7 cellular contexts compared by ENCODE assay signal in genomic region chr17:70767102-70767701, GRCh38.
A peak's percentile ranks its signal among the peaks of the same experiment; 100 is the strongest.
DNase-seq lines count a peak whose midpoint lies in the region; ATAC-seq, FAIRE-seq and TF ChIP-seq lines count a peak whose summit lies in the region.

No MANE protein-coding gene starts in this region.

- no peaks in the 10 kb centered on the region for H4K20me1 ChIP-seq in K562 (replicated peaks; ENCODE audit: control insufficient read depth, insufficient read depth, low read length)

- POLR2A ChIA-PET in K562 (lab: Yijun Ruan, JAX), result interaction anchor here (0.6 to 1.1 kb wide), 2 partner anchors 18 to 453 kb away, joined by 3 to 5 read pairs; no protein-coding TSS in a partner anchor

- peak; percentile 78 for DNase-seq in NCI-H146 (lab: John Stamatoyannopoulos, UW)
- peak in 2 of 4 experiments; percentile 4 to 9 for DNase-seq in K562 (ENCODE audit: extremely low read depth in 1 of 4, low spot score in 3 of 4)
- no peak for DNase-seq in lung (ENCODE audit: low spot score)
- DNase-seq in ecto neural progenitor cell (ENCODE audit: low spot score), result no peak
- no peak for DNase-seq in Right ventricle myocardium inferior (ENCODE audit: missing footprints)
- no peak for DNase-seq in T-helper 1 cell

- no peak overlapping the region for H2AFZ ChIP-seq in K562 (ENCODE audit: low read depth, low read length)

- in situ Hi-C loops in K562 (cut with MboI), result no loop called here

- 7% methylated on average over 2 of the region's 2 CpGs for WGBS in K562 (ENCODE audit: insufficient coverage, low coverage, missing lambda C conversion rate)
- WGBS in lung, 2 donors, result 57 to 67% methylated on average over 2 of the region's 2 CpGs

- no TSS peak for BruUV-seq in K562 (replicated peaks; lab: Mats Ljungman, UMichigan)

- H3K36me3 ChIP-seq in K562 (ENCODE audit: control insufficient read depth, insufficient read depth, low read length) (no peaks in the 10 kb centered on the region), lung (ENCODE audit: control insufficient read depth in 2 of 2, insufficient read depth in 2 of 2, low read length in 2 of 2) (no peaks in the 10 kb centered on the region)

- H3K79me2 ChIP-seq in K562 (ENCODE audit: control insufficient read depth, insufficient read depth, low read length), result no peaks in the 10 kb centered on the region

- H3K4me3 ChIP-seq in K562, result no peak overlapping the region
- H3K4me3 ChIP-seq in lung, result no peak overlapping the region

- no peak overlapping the region for H3K9ac ChIP-seq in K562 (ENCODE audit: insufficient read depth in 1 of 2, low read depth in 2 of 2, low read length in 2 of 2)

- no peak for TF ChIP-seq POLR2A in K562 (conservative IDR thresholded peaks at IDR 0.05)

- CTCF ChIA-PET in K562 (lab: Yijun Ruan, JAX; ENCODE audit: low intra/inter-chr PET ratio), result no interaction called here

- H3K9me1 ChIP-seq in K562 (ENCODE audit: control insufficient read depth, insufficient read depth, low read length), result no peaks in the 10 kb centered on the region

- no peak overlapping the region for H3K27ac ChIP-seq in K562 (ENCODE audit: extremely low read depth, low read depth, low read length)
- no peak overlapping the region for H3K27ac ChIP-seq in lung (ENCODE audit: low read depth in 1 of 2, low read length in 1 of 2)

- peak; percentile 48 for TF ChIP-seq CTCF in GM12873 (IDR thresholded peaks at IDR 0.05; ENCODE audit: insufficient read depth, low read depth, low read length, missing control alignments)
- peak in 2 of 3 experiments; percentile 43 to 47; a peak in 4 of 6 replicates for TF ChIP-seq CTCF in K562 (IDR thresholded peaks at IDR 0.05 in 2 of 3, conservative IDR thresholded peaks at IDR 0.05 in 1 of 3; ENCODE audit: insufficient read depth in 2 of 3, low read depth in 1 of 3, low read length in 3 of 3)
- peak; percentile 18 for TF ChIP-seq CTCF in lung (IDR thresholded peaks at IDR 0.05; ENCODE audit: control extremely low read depth, extremely low read depth)

- H3K4me2 ChIP-seq in K562 (ENCODE audit: insufficient read depth, low read length), result no peak overlapping the region

- no peak for TF ChIP-seq EP300 in K562 (IDR thresholded peaks at IDR 0.05; ENCODE audit: low read length)

- no peak for FAIRE-seq in K562 (lab: Jason Lieb, UNC)

- intact Hi-C loops in K562 (cut with micrococcal nuclease), result loop anchor here (2.0 kb wide), 1 partner anchor 1774 kb away; no protein-coding TSS in a partner anchor
- intact Hi-C loops in Right ventricle myocardium inferior (cut with DNase I), result no loop called here

- no peaks in the 10 kb centered on the region for H3K4me1 ChIP-seq in K562 (replicated peaks in 1 of 2; ENCODE audit: control insufficient read depth in 2 of 2, insufficient read depth in 2 of 2, low read length in 2 of 2)
- H3K4me1 ChIP-seq in lung (ENCODE audit: control insufficient read depth in 2 of 2, insufficient read depth in 2 of 2, low read length in 2 of 2), result no peaks in the 10 kb centered on the region

- ATAC-seq in K562 (no peak), lung (ENCODE audit: insufficient read depth, low FRiP score) (no peak), Right ventricle myocardium inferior (no peak)

- TF ChIP-seq RAD21 in K562 (CRISPR knock-in tag; conservative IDR thresholded peaks at IDR 0.05 in 1 of 2, IDR thresholded peaks at IDR 0.05 in 1 of 2), result peak; percentile 47 to 65; a peak in 3 of 4 replicates

- no peaks in the 10 kb centered on the region; the same call in 1 of the 2 replicates for H3K9me3 ChIP-seq in K562 (replicated peaks; ENCODE audit: control insufficient read depth, insufficient read depth, low read depth, low read length)
- no peaks in the 10 kb centered on the region for H3K9me3 ChIP-seq in lung (ENCODE audit: control insufficient read depth in 2 of 2, insufficient read depth in 1 of 2, low read length in 1 of 2)

- no peaks in the 10 kb centered on the region for H3K27me3 ChIP-seq in K562 (ENCODE audit: control insufficient read depth in 2 of 2, insufficient read depth in 2 of 2, low read length in 2 of 2)
- H3K27me3 ChIP-seq in lung (ENCODE audit: control insufficient read depth, insufficient read depth), result no peaks in the 10 kb centered on the region

TF ChIP-seq in K562, 482 proteins besides CTCF, POLR2A, EP300 and RAD21:
- TF ChIP-seq DEAF1 (CRISPR knock-in tag; IDR thresholded peaks at IDR 0.05), result 0 out of 2 replicates have a peak, but pooled peaks have one; percentile 23
- no peak for TF ChIP-seq CHD7 (IDR thresholded peaks at IDR 0.05; ENCODE audit: low read depth, low read length)
